12 cellular contexts compared by ENCODE assay signal in the genomic region with DNA sequence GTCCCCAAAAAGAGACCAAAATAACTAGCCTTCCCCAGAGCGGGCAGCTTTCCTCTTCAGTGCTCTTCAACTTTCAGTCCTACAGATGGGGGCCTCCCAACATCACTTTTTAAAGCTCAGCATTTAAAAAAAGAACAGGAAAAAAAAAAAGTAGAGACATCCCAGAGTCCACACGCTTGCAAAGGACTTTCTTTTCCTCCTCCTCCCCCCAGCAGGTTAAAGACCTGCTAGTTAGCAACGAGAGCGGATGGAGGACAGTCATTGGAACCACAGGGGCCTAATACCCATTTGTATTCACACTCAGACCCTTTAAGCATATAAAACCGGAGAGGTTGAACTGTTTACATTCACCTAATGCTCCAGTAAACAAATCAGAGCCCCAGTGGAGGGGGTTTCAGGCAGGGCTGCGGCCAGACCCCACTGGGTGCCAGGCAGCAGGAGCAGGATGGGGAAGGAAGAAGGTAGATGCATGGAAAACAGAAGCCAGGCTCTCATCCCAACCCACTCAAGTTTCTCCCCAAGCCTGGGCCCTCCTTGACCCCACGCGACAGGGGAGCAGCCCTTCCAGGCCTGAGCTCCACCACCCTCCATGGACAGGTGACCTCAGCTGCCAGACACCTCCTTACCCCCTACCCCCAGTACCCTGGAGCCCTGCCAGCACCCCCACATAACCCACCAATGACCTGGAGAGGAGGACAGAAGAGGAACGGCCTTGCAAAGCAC. TPM values are rescaled to one million over a fixed set of nuclear protein-coding genes. Genes with fewer than 3 reads are reported as not detected.
DNase-seq lines count a peak whose midpoint lies in the region; ATAC-seq, FAIRE-seq and TF ChIP-seq lines count a peak whose summit lies in the region.
"Had no signal": no experiment of that assay in that cellular context is flagged by ENCODE, and none has a peak within 500 bp of the region (broad histone marks: within the 10 kb centered on the region; RNA-seq: fewer than 3 reads in every experiment).

No MANE protein-coding gene starts in this region.

- FAIRE-seq in GM12891 (lab: Jason Lieb, UNC) = peak; percentile 35

- TF ChIP-seq POLR2A in GM12891 (IDR thresholded peaks at IDR 0.05; ENCODE audit: low read depth, low read length) = 0 out of 2 replicates have a peak, but pooled peaks have one; percentile 11

- peaks cover 4% of the 10 kb centered on the region; the same call in 1 of the 2 replicates for H3K36me3 Mint-ChIP-seq in HFFc6 (ENCODE audit: low read depth)

- peaks cover 66% of the 10 kb centered on the region for H3K4me1 Mint-ChIP-seq in HFFc6 (ENCODE audit: low read depth)

- ATAC-seq in sciatic nerve (peak; percentile 40), GM18867 (IDR thresholded peaks at IDR 0.05; ENCODE audit: unreplicated experiment) (no peak)
- ATAC-seq: activated T-cell treated with anti-CD3 and anti-CD28 coated beads, Interleukin-2, amount 50 U/mL, for 72 hours had no signal

- H3K27me3 Mint-ChIP-seq in HFFc6 (ENCODE audit: insufficient read depth) = no peaks in the 10 kb centered on the region; the same call in 1 of the 2 replicates

- no peak overlapping the region; the same call in 1 of the 2 replicates for H3K4me3 Mint-ChIP-seq in HFFc6
- H3K4me3 Mint-ChIP-seq: activated T-cell treated with anti-CD3 and anti-CD28 coated beads, Interleukin-2, amount 50 U/mL, for 72 hours had no signal

- TF ChIP-seq CTCF in HFFc6 (IDR thresholded peaks at IDR 0.05) = no peak

- H3K9me3 Mint-ChIP-seq in HFFc6 = no peaks in the 10 kb centered on the region
- H3K9me3 Mint-ChIP-seq: activated T-cell treated with anti-CD3 and anti-CD28 coated beads, Interleukin-2, amount 50 U/mL, for 72 hours had no signal

- H3K27ac Mint-ChIP-seq in HFFc6 = peak overlapping the region; percentile 93; the same call in 1 of the 2 replicates
- H3K27ac Mint-ChIP-seq: activated T-cell treated with anti-CD3 and anti-CD28 coated beads, Interleukin-2, amount 50 U/mL, for 72 hours had no signal

- intact Hi-C loops in sciatic nerve (cut with DNase I) = no loop called here

- no peak for DNase-seq in GM12891 (ENCODE audit: insufficient read length, low spot score)
- no peak for DNase-seq in HFFc6
- DNase-seq in globus pallidus (ENCODE audit: low spot score) = peak; percentile 63
- no peak for DNase-seq in sciatic nerve (ENCODE audit: low spot score)
- no peak for DNase-seq in HUDEP-2 (lab: John Stamatoyannopoulos, UW; ENCODE audit: unreplicated experiment in 76 of 76)
- no peak for DNase-seq in NCI-H748 treated with DMSO at 0.1 percent for 48 hours (lab: John Stamatoyannopoulos, UW)
- no peak for DNase-seq in NCI-H128 (lab: John Stamatoyannopoulos, UW; ENCODE audit: unreplicated experiment)
- DNase-seq: activated T-cell treated with anti-CD3 and anti-CD28 coated beads, Interleukin-2, amount 50 U/mL, for 72 hours; colonic mucosa; heart left ventricle; T-helper 2 cell had no signal

TF ChIP-seq in GM12891, 5 proteins besides CTCF, POLR2A, EP300 and RAD21:
- TF ChIP-seq PAX5 (IDR thresholded peaks at IDR 0.05; ENCODE audit: insufficient read depth, low read length, severe bottlenecking) (no peak), SPI1 (IDR thresholded peaks at IDR 0.05; ENCODE audit: low read depth, low read length) (no peak), POLR2AphosphoS5 (IDR thresholded peaks at IDR 0.05; ENCODE audit: low read depth, low read length) (no peak), POU2F2 (IDR thresholded peaks at IDR 0.05; ENCODE audit: low read depth, low read length) (no peak), TAF1 (IDR thresholded peaks at IDR 0.05; ENCODE audit: low read depth, low read length) (no peak)

RNA-seq across cellular contexts. Expression of gene ZFHX3, which starts 15.2 kb away (rescaled TPM):
- 2.8 TPM for polyA plus RNA-seq in GM12891 (2012; ENCODE audit: low read depth, missing spikeins)
- total RNA-seq in HFFc6 (2021; fragmentation: NEBNext Ultra II Directional; extraction: Animal tissue kit (Norgen Biotek cat#: 25700)) = 10 to 100 TPM; 14.5 to 25.8 (median 15.8) TPM
- total RNA-seq in sciatic nerve = 44.6 TPM
